In the genomic region with DNA sequence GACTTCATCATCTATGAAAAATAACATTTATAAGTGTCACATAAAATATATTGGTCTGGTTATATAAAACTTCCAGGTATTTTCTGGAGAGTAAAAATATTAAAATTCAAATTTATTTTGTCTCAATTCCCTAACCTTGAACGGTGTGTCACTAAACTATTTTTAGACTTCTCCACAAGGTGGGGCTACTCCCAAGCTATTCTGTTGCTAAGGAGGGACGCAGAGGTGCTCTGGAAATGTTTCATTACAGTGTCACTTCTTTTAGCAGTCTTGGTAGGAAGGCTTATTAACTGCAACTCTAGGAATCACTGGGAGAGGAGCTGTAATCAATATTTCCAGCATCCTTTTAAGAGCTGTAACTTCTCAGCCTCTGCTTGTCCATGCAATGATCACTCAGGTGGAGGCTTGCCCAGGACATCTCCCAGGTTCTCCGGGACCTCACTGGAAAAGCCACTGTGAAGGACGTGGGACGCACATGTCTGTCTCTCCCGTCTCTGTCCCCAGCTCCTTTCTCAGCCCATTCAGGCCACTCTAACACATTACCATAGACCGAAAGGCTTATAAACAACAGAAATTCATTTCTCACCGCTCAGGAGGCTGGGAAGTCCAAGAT, we compare ENCODE assay signal across 9 cellular contexts. TPM values are rescaled to one million over a fixed set of nuclear protein-coding genes. Genes with fewer than 3 reads are reported as not detected.
DNase-seq lines count a peak whose midpoint lies in the region; ATAC-seq and TF ChIP-seq lines count a peak whose summit lies in the region.
"Had no signal": no experiment of that assay in that cellular context is flagged by ENCODE, and none has a peak within 500 bp of the region (broad histone marks: within the 10 kb centered on the region; RNA-seq: fewer than 3 reads in every experiment).

No MANE protein-coding gene starts in this region.

- H3K27ac ChIP-seq in spleen, result no peak overlapping the region

- intact Hi-C loops in left colon (cut with DNase I, micrococcal nuclease), result no loop called here
- intact Hi-C loops in spleen (cut with DNase I; ENCODE audit: low total_unique reads), result no loop called here

- no peaks in the 10 kb centered on the region for H3K4me1 ChIP-seq in spleen

- H3K36me3 Mint-ChIP-seq in activated naive CD4-positive, alpha-beta T cell treated with anti-CD3 and anti-CD28 coated beads, Interleukin-2, amount 50 U/mL, for 72 hours, result no peaks in the 10 kb centered on the region

- H3K9me3 ChIP-seq in spleen, result no peaks in the 10 kb centered on the region

- 66 to 69% (median 68%) methylated on average over 8 of the region's 8 CpGs for WGBS in spleen, 5 donors

- H3K4me3 ChIP-seq in spleen, result no peak overlapping the region

- no peaks in the 10 kb centered on the region for H3K36me3 ChIP-seq in spleen

- TF ChIP-seq CTCF in spleen (IDR thresholded peaks at IDR 0.05 in 8 of 11, conservative IDR thresholded peaks at IDR 0.05 in 3 of 11), result no peak

- H3K27me3 ChIP-seq in spleen (replicated peaks in 1 of 7), result peaks cover 0 to 4% (median 0%) of the 10 kb centered on the region in 7 donors

- peaks cover 8 to 13% of the 10 kb centered on the region in 2 donors for H3K9me3 Mint-ChIP-seq in activated naive CD4-positive, alpha-beta T cell treated with anti-CD3 and anti-CD28 coated beads, Interleukin-2, amount 50 U/mL, for 72 hours

- DNase-seq in GM04504 (ENCODE audit: low read depth) (peak; percentile 13), NCI-H1694 treated with DMSO at 0.1 percent for 48 hours (lab: John Stamatoyannopoulos, UW) (peak; percentile 60), amniotic epithelial cell (ENCODE audit: low read depth) (peak; percentile 37), left colon (no peak), spleen (no peak)
- no peak for DNase-seq in activated naive CD4-positive, alpha-beta T cell treated with anti-CD3 and anti-CD28 coated beads, Interleukin-2, amount 50 U/mL, for 72 hours (ENCODE audit: low spot score in 2 of 2)

- TF ChIP-seq POLR2A in spleen (IDR thresholded peaks at IDR 0.05), result no peak

- ATAC-seq in left colon (peak; percentile 52), HG03521 (IDR thresholded peaks at IDR 0.05; ENCODE audit: unreplicated experiment) (no peak), HG03095 (IDR thresholded peaks at IDR 0.05; ENCODE audit: unreplicated experiment) (no peak)
- ATAC-seq in activated naive CD4-positive, alpha-beta T cell treated with anti-CD3 and anti-CD28 coated beads, Interleukin-2, amount 50 U/mL, for 72 hours, result no peak

- H3K27ac Mint-ChIP-seq in activated naive CD4-positive, alpha-beta T cell treated with anti-CD3 and anti-CD28 coated beads, Interleukin-2, amount 50 U/mL, for 72 hours, result no peak overlapping the region

RNA-seq across cellular contexts. Expression of gene DNAH5, which starts 32.5 kb away (rescaled TPM):
- total RNA-seq in left colon, result under 1 TPM; 0.43 to 0.47 TPM
- total RNA-seq in activated naive CD4-positive, alpha-beta T cell treated with anti-CD3 and anti-CD28 coated beads, Interleukin-2, amount 50 U/mL, for 72 hours, result not detected
- total RNA-seq in spleen, result 1 to 10 TPM in 1 of 7 donors, under 1 TPM in 6; 0.14 to 1.5 (median 0.34) TPM
- under 1 TPM; 0.02 to 0.03 (median 0.02) TPM for polyA plus RNA-seq in spleen
- total RNA-seq: mononuclear cell had no signal

Comparison
In these comparisons a context has a peak if more than half of its experiments do, and no peak if none do; other contexts are left out.
1. DNase-seq: peak in GM04504 (single experiment), NCI-H1694 treated with DMSO at 0.1 percent for 48 hours (single experiment) and amniotic epithelial cell (single experiment); none in left colon (0 of 2), activated naive CD4-positive, alpha-beta T cell treated with anti-CD3 and anti-CD28 coated beads, Interleukin-2, amount 50 U/mL, for 72 hours (0 of 2) and spleen (single experiment).